In the genomic region with DNA sequence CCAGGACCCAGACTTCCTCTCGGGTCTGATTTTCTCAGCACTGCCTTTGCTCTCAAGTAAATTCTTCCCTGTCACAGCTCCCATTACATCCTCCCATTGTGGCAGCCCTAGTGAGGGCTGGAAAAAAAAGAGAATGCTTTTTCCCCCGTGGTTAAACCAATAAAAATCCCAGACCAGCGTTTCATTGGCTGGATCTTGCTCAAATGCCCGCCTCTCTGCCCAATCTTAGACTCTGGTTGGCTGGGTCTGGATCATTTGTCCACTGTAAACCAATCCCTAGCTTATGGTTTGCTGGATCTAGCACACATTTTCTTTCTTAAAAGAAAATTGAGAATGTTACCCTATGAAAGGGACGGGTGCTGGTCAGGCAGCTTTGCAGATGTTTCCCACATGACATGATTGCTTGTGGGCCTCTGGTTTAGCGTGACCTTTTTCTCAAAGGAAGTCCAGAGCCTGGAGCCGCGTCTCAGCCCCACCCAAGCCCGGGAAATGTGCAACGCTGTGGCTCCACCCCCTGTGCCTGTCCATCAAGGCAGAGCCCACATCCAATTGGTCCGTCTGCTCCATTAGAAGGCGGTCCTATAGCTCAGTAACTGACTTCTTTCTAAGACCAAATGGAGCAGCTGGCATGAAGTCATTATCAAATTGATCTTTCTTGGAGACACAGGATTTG, we compare ENCODE assay signal across 9 cellular contexts. TPM values are rescaled to one million over a fixed set of nuclear protein-coding genes. Genes with fewer than 3 reads are reported as not detected.
DNase-seq lines count a peak whose midpoint lies in the region; ATAC-seq and TF ChIP-seq lines count a peak whose summit lies in the region.
"Had no signal": no experiment of that assay in that cellular context is flagged by ENCODE, and none has a peak within 500 bp of the region (broad histone marks: within the 10 kb centered on the region; RNA-seq: fewer than 3 reads in every experiment).

No MANE protein-coding gene starts in this region.

- no peak overlapping the region for H4K12ac ChIP-seq in trophoblast cell (ENCODE audit: low read depth, low read length)

- no peak overlapping the region for H3K14ac ChIP-seq in trophoblast cell (ENCODE audit: low read length)

- WGBS in trophoblast cell (ENCODE audit: extremely low coverage, insufficient coverage, insufficient read length): no CpG with 5 or more reads among the region's 12 CpGs

- H3K27ac ChIP-seq in trophoblast cell (ENCODE audit: low read depth, low read length): no peak overlapping the region
- H3K27ac ChIP-seq: parathyroid adenoma had no signal

- H3K9me3 ChIP-seq in T-helper 17 cell (ENCODE audit: control insufficient read depth, low read length, poor library complexity, severe bottlenecking) (no peaks in the 10 kb centered on the region), trophoblast cell (ENCODE audit: insufficient read depth, low read depth, low read length) (peaks cover 10% of the 10 kb centered on the region)

- H3K4ac ChIP-seq in trophoblast cell (ENCODE audit: low read depth, low read length): no peak overlapping the region

- peaks cover 59% of the 10 kb centered on the region for H3K27me3 Mint-ChIP-seq in T-helper 17 cell

- ATAC-seq in T-helper 17 cell (peak; percentile 32), GM21423 (IDR thresholded peaks at IDR 0.05; ENCODE audit: unreplicated experiment) (no peak), HG02884 (IDR thresholded peaks at IDR 0.05; ENCODE audit: unreplicated experiment) (no peak)

- H2AFZ ChIP-seq in trophoblast cell (ENCODE audit: insufficient read depth, low read length, poor library complexity): no peak overlapping the region
- H2AFZ ChIP-seq: parathyroid adenoma had no signal

- no peak for TF ChIP-seq POLR2A in NB4 (IDR thresholded peaks at IDR 0.05; ENCODE audit: extremely low read depth, insufficient read length)

- no peaks in the 10 kb centered on the region for H3K79me1 ChIP-seq in trophoblast cell (ENCODE audit: low read length)

- H3K36me3 ChIP-seq in trophoblast cell (ENCODE audit: control insufficient read depth in 1 of 2, insufficient read depth in 2 of 2, low read length in 2 of 2): no peaks in the 10 kb centered on the region

- no peak overlapping the region for H3K9ac ChIP-seq in trophoblast cell (ENCODE audit: low read length)
- H3K9ac ChIP-seq: parathyroid adenoma had no signal

- H3K23ac ChIP-seq in trophoblast cell (ENCODE audit: low read length): no peak overlapping the region

- H3K79me2 ChIP-seq in trophoblast cell (ENCODE audit: control insufficient read depth, insufficient read depth, low read length, poor library complexity): no peaks in the 10 kb centered on the region
- H3K79me2 ChIP-seq: parathyroid adenoma had no signal

- H3K36me3 Mint-ChIP-seq in T-helper 17 cell (ENCODE audit: low read depth): peaks cover 5% of the 10 kb centered on the region

- no peak overlapping the region for H3K4me3 ChIP-seq in NB4 (ENCODE audit: low read depth, low read length)
- no peak overlapping the region for H3K4me3 ChIP-seq in fibroblast of villous mesenchyme (ENCODE audit: low read depth, low read length)
- H3K4me3 ChIP-seq in trophoblast cell (ENCODE audit: low read depth, low read length): no peak overlapping the region

- H3K27ac Mint-ChIP-seq in T-helper 17 cell: peak overlapping the region; percentile 9

- H3K27me3 ChIP-seq in trophoblast cell (ENCODE audit: insufficient read depth, low read length): peaks cover 6% of the 10 kb centered on the region

- H2AK5ac ChIP-seq in trophoblast cell (ENCODE audit: low read length): no peak overlapping the region

- no peak overlapping the region for H2BK120ac ChIP-seq in trophoblast cell (ENCODE audit: insufficient read depth, low read length, poor library complexity)

- H4K8ac ChIP-seq in trophoblast cell (ENCODE audit: low read depth, low read length): no peak overlapping the region

- peaks cover 34% of the 10 kb centered on the region for H3K4me1 Mint-ChIP-seq in T-helper 17 cell

- H2BK5ac ChIP-seq in trophoblast cell (ENCODE audit: low read depth, low read length, poor library complexity): no peak overlapping the region

- no peak overlapping the region for H2BK12ac ChIP-seq in trophoblast cell (ENCODE audit: low read length)

- no peak overlapping the region for H3K4me2 ChIP-seq in trophoblast cell (ENCODE audit: low read length)

- H4K91ac ChIP-seq in trophoblast cell (ENCODE audit: low read depth, low read length): no peak overlapping the region

- DNase-seq in NCI-H2227 (lab: John Stamatoyannopoulos, UW; ENCODE audit: unreplicated experiment): peak; percentile 26
- no peak for DNase-seq in NCI-H2227 treated with DMSO at 0.1 percent for 48 hours (lab: John Stamatoyannopoulos, UW)
- DNase-seq in NB4 (ENCODE audit: low read depth): peak; percentile 96
- DNase-seq in T-helper 17 cell: no peak
- peak; percentile 83 for DNase-seq in fibroblast of villous mesenchyme (ENCODE audit: low read depth)
- peak; percentile 81 to 93 for DNase-seq in trophoblast cell

- H3K18ac ChIP-seq in trophoblast cell (ENCODE audit: low read length): no peak overlapping the region

- TF ChIP-seq CTCF in NB4 (IDR thresholded peaks at IDR 0.05; ENCODE audit: low read depth, low read length) (no peak), fibroblast of villous mesenchyme (IDR thresholded peaks at IDR 0.05; ENCODE audit: insufficient read depth, low read depth, low read length) (no peak)

- H3K4me3 Mint-ChIP-seq in T-helper 17 cell: no peak overlapping the region

- no peaks in the 10 kb centered on the region for H3K4me1 ChIP-seq in trophoblast cell (ENCODE audit: control insufficient read depth in 1 of 2, insufficient read depth in 2 of 2, low read length in 2 of 2)
- H3K4me1 ChIP-seq: parathyroid adenoma had no signal

RNA-seq across cellular contexts. Expression of a gene that starts 2.8 kb away (rescaled TPM):
- under 1 TPM; 0.52 to 0.68 TPM for total RNA-seq in T-helper 17 cell
- total RNA-seq in fibroblast of villous mesenchyme: not detected in 2 replicates
- polyA plus RNA-seq in trophoblast cell (2013): not detected in 2 replicates

RNA-seq across cellular contexts. Expression of a gene that starts 5.3 kb away (rescaled TPM):
- total RNA-seq in T-helper 17 cell: not detected
- not detected in 2 replicates for total RNA-seq in fibroblast of villous mesenchyme
- not detected in 2 replicates for polyA plus RNA-seq in trophoblast cell (2013)

RNA-seq across cellular contexts. Expression of a gene that starts 6.5 kb away (rescaled TPM):
- total RNA-seq in T-helper 17 cell (10 to 100 TPM; 55.5 to 69.8 TPM), fibroblast of villous mesenchyme (29.0 and 29.8 TPM in 2 replicates)
- 69.3 and 70.1 TPM in 2 replicates for polyA plus RNA-seq in trophoblast cell (2013)

RNA-seq across cellular contexts. Expression of a gene that starts 27.8 kb away (rescaled TPM):
- total RNA-seq in T-helper 17 cell: 1 to 10 TPM in 1 of 2 donors, not detected in 1; 7.0 TPM
- not detected in 2 replicates for total RNA-seq in fibroblast of villous mesenchyme
- polyA plus RNA-seq in trophoblast cell (2013): not detected in 2 replicates

RNA-seq across cellular contexts. Expression of a gene that starts 37.2 kb away (rescaled TPM):
- total RNA-seq in T-helper 17 cell (100 to 1,000 TPM; 256 to 274 TPM), fibroblast of villous mesenchyme (4.2 and 9.9 TPM in 2 replicates)
- 49.4 and 49.6 TPM in 2 replicates for polyA plus RNA-seq in trophoblast cell (2013)

Comparison
In these comparisons a context has a peak if more than half of its experiments do, and no peak if none do; other contexts are left out.
1. DNase-seq: peak in NCI-H2227 (single experiment), NB4 (single experiment), fibroblast of villous mesenchyme (single experiment) and trophoblast cell (2 of 2); none in NCI-H2227 treated with DMSO at 0.1 percent for 48 hours (single experiment) and T-helper 17 cell (0 of 3).